Comparison of ENCODE assay signal across 25 cellular contexts in genomic region chr2:192314800-192315481, GRCh38.
"Had no signal": no experiment of that assay in that cellular context is flagged by ENCODE, and none has a peak within 500 bp of the region (broad histone marks: within the 10 kb centered on the region; RNA-seq: fewer than 3 reads in every experiment).

No MANE protein-coding gene starts in this region.

- H3K36me3 ChIP-seq: heart left ventricle, neural progenitor cell, right lobe of liver, tibial nerve had no signal

- H3K27ac Mint-ChIP-seq: activated naive CD4-positive, alpha-beta T cell treated with anti-CD3 and anti-CD28 coated beads, Interleukin-2, amount 10 ng/mL, durations not matched to agents 7 days and 5 days; activated naive CD8-positive, alpha-beta T cell treated with anti-CD3 and anti-CD28 coated beads, Interleukin-2, amount 10 ng/mL, durations not matched to agents 7 days and 5 days; natural killer cell; neural progenitor cell; stimulated activated naive B cell treated with anti-CD40 and anti-IgM and Interleukin-4, amounts not matched to agents 10 μg/mL and 1 μg/mL and 100 μg/mL, for 72 hours; T-helper 2 cell treated with Interferon-gamma antibody and Interleukin-4, amounts not matched to agents 5 μg/mL and 100 μg/mL, for 36 hours had no signal

- H3K4me1 ChIP-seq: heart left ventricle, neural progenitor cell, right lobe of liver, tibial nerve had no signal

- H3K4me1 Mint-ChIP-seq: activated naive CD4-positive, alpha-beta T cell treated with anti-CD3 and anti-CD28 coated beads, Interleukin-2, amount 10 ng/mL, durations not matched to agents 7 days and 5 days; activated naive CD8-positive, alpha-beta T cell treated with anti-CD3 and anti-CD28 coated beads, Interleukin-2, amount 10 ng/mL, durations not matched to agents 7 days and 5 days; natural killer cell; neural progenitor cell had no signal

- H3K9me3 ChIP-seq: right lobe of liver had no signal

- H3K36me3 Mint-ChIP-seq: activated naive CD4-positive, alpha-beta T cell treated with anti-CD3 and anti-CD28 coated beads, Interleukin-2, amount 10 ng/mL, durations not matched to agents 7 days and 5 days; activated naive CD8-positive, alpha-beta T cell treated with anti-CD3 and anti-CD28 coated beads, Interleukin-2, amount 10 ng/mL, durations not matched to agents 7 days and 5 days; natural killer cell; neural progenitor cell; stimulated activated naive B cell treated with anti-CD40 and anti-IgM and Interleukin-4, amounts not matched to agents 10 μg/mL and 1 μg/mL and 100 μg/mL, for 72 hours had no signal

- H3K27me3 Mint-ChIP-seq: activated naive CD4-positive, alpha-beta T cell treated with anti-CD3 and anti-CD28 coated beads, Interleukin-2, amount 10 ng/mL, durations not matched to agents 7 days and 5 days; activated naive CD8-positive, alpha-beta T cell treated with anti-CD3 and anti-CD28 coated beads, Interleukin-2, amount 10 ng/mL, durations not matched to agents 7 days and 5 days; stimulated activated naive B cell treated with anti-CD40 and anti-IgM and Interleukin-4, amounts not matched to agents 10 μg/mL and 1 μg/mL and 100 μg/mL, for 72 hours had no signal

- H3K27ac ChIP-seq: heart left ventricle, neural progenitor cell, right lobe of liver, skin epidermis, tibial nerve had no signal

- H3K9me3 Mint-ChIP-seq: activated naive CD4-positive, alpha-beta T cell treated with anti-CD3 and anti-CD28 coated beads, Interleukin-2, amount 10 ng/mL, durations not matched to agents 7 days and 5 days; activated naive CD8-positive, alpha-beta T cell treated with anti-CD3 and anti-CD28 coated beads, Interleukin-2, amount 10 ng/mL, durations not matched to agents 7 days and 5 days; neural progenitor cell; T-helper 2 cell treated with Interferon-gamma antibody and Interleukin-4, amounts not matched to agents 5 μg/mL and 100 μg/mL, for 36 hours had no signal

- ATAC-seq: left lobe of liver; natural killer cell; stimulated activated naive B cell treated with anti-CD40 and anti-IgM and Interleukin-4, amounts not matched to agents 10 μg/mL and 1 μg/mL and 100 μg/mL, for 72 hours had no signal

- H3K4me3 ChIP-seq: heart left ventricle, lung, neural progenitor cell, right lobe of liver, skin epidermis, tibial nerve had no signal

- H3K4me3 Mint-ChIP-seq: activated naive CD4-positive, alpha-beta T cell treated with anti-CD3 and anti-CD28 coated beads, Interleukin-2, amount 10 ng/mL, durations not matched to agents 7 days and 5 days; activated naive CD8-positive, alpha-beta T cell treated with anti-CD3 and anti-CD28 coated beads, Interleukin-2, amount 10 ng/mL, durations not matched to agents 7 days and 5 days; natural killer cell; neural progenitor cell; stimulated activated naive B cell treated with anti-CD40 and anti-IgM and Interleukin-4, amounts not matched to agents 10 μg/mL and 1 μg/mL and 100 μg/mL, for 72 hours; T-helper 2 cell treated with Interferon-gamma antibody and Interleukin-4, amounts not matched to agents 5 μg/mL and 100 μg/mL, for 36 hours had no signal

- DNase-seq: activated CD4-positive, alpha-beta T cell treated with anti-CD3 and anti-CD28 coated beads for 4 hours; activated CD4-positive, alpha-beta T cell treated with anti-CD3 and anti-CD28 coated beads, Interleukin-2, amount 50 U/mL, for 48 hours; activated CD4-positive, CD25-positive, alpha-beta regulatory T cell; activated CD8-positive, alpha-beta memory T cell treated with anti-CD3 and anti-CD28 coated beads for 24 hours; activated gamma-delta T cell; activated naive CD4-positive, alpha-beta T cell treated with anti-CD3 and anti-CD28 coated beads, Interleukin-2, amount 10 ng/mL, durations not matched to agents 7 days and 5 days; activated naive CD8-positive, alpha-beta T cell treated with anti-CD3 and anti-CD28 coated beads, Interleukin-2, amount 10 ng/mL, durations not matched to agents 7 days and 5 days; amniotic stem cell; caudate nucleus; foreskin fibroblast; hypothalamus; kidney glomerular epithelial cell; mesendoderm; natural killer cell; right lobe of liver; stimulated activated CD4-positive, alpha-beta T cell treated with anti-CD3 and anti-CD28 coated beads, Interleukin-4, amount 100 ng/mL, for 24 hours; stimulated activated naive B cell treated with anti-CD40 and anti-IgM and Interleukin-4, amounts not matched to agents 10 μg/mL and 1 μg/mL and 100 μg/mL, for 72 hours; T-helper 1 cell had no signal

- H3K27me3 ChIP-seq: heart left ventricle, neural progenitor cell, right lobe of liver, tibial nerve had no signal
